Comparison of ENCODE assay signal across 15 cellular contexts in the genomic region with DNA sequence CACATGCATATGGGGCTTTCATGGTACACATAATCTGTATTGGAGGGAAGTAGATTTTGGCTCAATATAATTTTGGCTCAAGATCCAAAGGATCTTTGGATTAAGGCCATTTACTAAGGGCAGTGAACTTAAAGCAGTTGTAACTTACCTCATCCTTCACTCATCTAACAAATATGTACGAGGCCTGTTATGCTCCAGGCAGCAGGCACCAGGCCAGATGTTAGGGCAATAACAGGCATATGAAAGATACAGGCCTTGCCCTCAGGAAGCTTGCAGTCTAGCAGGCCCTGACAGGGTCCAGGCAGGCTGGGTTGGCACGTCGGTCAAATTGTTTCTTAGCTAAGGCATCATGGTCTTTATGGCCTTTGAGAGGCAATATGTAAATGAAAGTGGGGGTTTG. TPM values are rescaled to one million over a fixed set of nuclear protein-coding genes. Genes with fewer than 3 reads are reported as not detected.
DNase-seq lines count a peak whose midpoint lies in the region; ATAC-seq, FAIRE-seq and TF ChIP-seq lines count a peak whose summit lies in the region.
"Had no signal": no experiment of that assay in that cellular context is flagged by ENCODE, and none has a peak within 500 bp of the region (broad histone marks: within the 10 kb centered on the region; RNA-seq: fewer than 3 reads in every experiment).

No MANE protein-coding gene starts in this region.

- H4K8ac ChIP-seq in IMR-90 (ENCODE audit: low read depth in 2 of 2, low read length in 2 of 2): peak overlapping the region; percentile 93

- peak overlapping the region; percentile 47; the same call in 1 of the 2 replicates for H3K56ac ChIP-seq in IMR-90 (ENCODE audit: extremely low read depth, insufficient read depth, low read length)

- H4K5ac ChIP-seq in IMR-90 (ENCODE audit: low read depth, low read length): peak overlapping the region; percentile 86

- H2BK20ac ChIP-seq in IMR-90 (ENCODE audit: low read depth, low read length): peak overlapping the region; percentile 98

- peak overlapping the region; percentile 58 for H2AK9ac ChIP-seq in IMR-90 (replicated peaks; ENCODE audit: low read depth, low read length, poor library complexity)

- peak overlapping the region; percentile 99 for H2BK15ac ChIP-seq in IMR-90 (ENCODE audit: low read depth, low read length)

- H3K27me3 ChIP-seq in IMR-90 (ENCODE audit: control insufficient read depth, insufficient read depth, low read length): no peaks in the 10 kb centered on the region
- H3K27me3 ChIP-seq in K562 (ENCODE audit: control insufficient read depth in 2 of 2, insufficient read depth in 2 of 2, low read length in 2 of 2): no peaks in the 10 kb centered on the region
- no peaks in the 10 kb centered on the region for H3K27me3 ChIP-seq in thyroid gland
- no peaks in the 10 kb centered on the region for H3K27me3 ChIP-seq in body of pancreas
- H3K27me3 ChIP-seq: ovary had no signal

- peak overlapping the region; percentile 99 for H2AK5ac ChIP-seq in IMR-90 (ENCODE audit: low read depth, low read length)

- peaks cover 0 to 9% of the 10 kb centered on the region in 2 experiments; a peak in 2 of 4 replicates for H3K79me1 ChIP-seq in IMR-90 (ENCODE audit: low read depth in 1 of 2, low read length in 2 of 2)

- ATAC-seq in IMR-90 (ENCODE audit: low read depth): no peak
- ATAC-seq in K562: no peak
- ATAC-seq in body of pancreas: no peak
- ATAC-seq: stimulated activated effector memory CD8-positive, alpha-beta T cell treated with anti-CD3 and anti-CD28 coated beads, Interleukin-12 subunit alpha, Interleukin-12 subunit beta, amount 100 ng/mL, for 72 hours had no signal

- H3K9me1 ChIP-seq in IMR-90 (ENCODE audit: insufficient read depth, low read length) (peaks cover 35% of the 10 kb centered on the region), K562 (ENCODE audit: control insufficient read depth, insufficient read depth, low read length) (no peaks in the 10 kb centered on the region)

- H3K14ac ChIP-seq in IMR-90 (replicated peaks; ENCODE audit: low read depth, low read length): peak overlapping the region; percentile 87

- peak overlapping the region; percentile 95 for H3K18ac ChIP-seq in IMR-90 (ENCODE audit: low read depth, low read length)

- no peak overlapping the region for H3K4me3 ChIP-seq in IMR-90 (ENCODE audit: insufficient read depth, low read depth, low read length)
- no peak overlapping the region for H3K4me3 ChIP-seq in K562
- H3K4me3 ChIP-seq in thyroid gland (replicated peaks in 1 of 3): no peak overlapping the region
- H3K4me3 ChIP-seq in body of pancreas: no peak overlapping the region
- H3K4me3 ChIP-seq: lung, ovary had no signal

- no peak for FAIRE-seq in K562 (lab: Jason Lieb, UNC)
- FAIRE-seq: D721Med, HTR-8/SVneo had no signal

- no peak overlapping the region for H3K4me2 ChIP-seq in IMR-90 (ENCODE audit: low read depth, low read length)
- H3K4me2 ChIP-seq in K562 (ENCODE audit: insufficient read depth, low read length): no peak overlapping the region

- H3K23ac ChIP-seq in IMR-90 (ENCODE audit: low read depth, low read length): peak overlapping the region; percentile 94; the same call in 1 of the 2 replicates

- H3K27ac ChIP-seq in IMR-90 (ENCODE audit: insufficient read depth, low read length) (peak overlapping the region; percentile 88), K562 (ENCODE audit: extremely low read depth, low read depth, low read length) (no peak overlapping the region), thyroid gland (peak overlapping the region; percentile 81 to 86 (median 81)), body of pancreas (peak overlapping the region in 1 of 4 donors; percentile 54)

- H3K4ac ChIP-seq in IMR-90 (ENCODE audit: low read depth, low read length): peak overlapping the region; percentile 99

- DNase-seq in IMR-90: peak; percentile 92
- no peak for DNase-seq in K562 (ENCODE audit: extremely low read depth in 1 of 4, low spot score in 3 of 4)
- DNase-seq in glomerular visceral epithelial cell (ENCODE audit: extremely low spot score): peak; percentile 48
- no peak for DNase-seq in thyroid gland
- no peak for DNase-seq in NCI-H1930 (lab: John Stamatoyannopoulos, UW)
- no peak for DNase-seq in body of pancreas
- DNase-seq in KG1 (lab: John Stamatoyannopoulos, UW): no peak
- DNase-seq: activated naive CD4-positive, alpha-beta T cell treated with anti-CD3 and anti-CD28 coated beads, Interleukin-2, amount 10 ng/mL, durations not matched to agents 7 days and 5 days; head of caudate nucleus; NCI-H2029 treated with DMSO at 0.1 percent for 48 hours had no signal

- no peak for TF ChIP-seq RAD21 in IMR-90 (IDR thresholded peaks at IDR 0.05; ENCODE audit: low read length)
- no peak for TF ChIP-seq RAD21 in K562 (CRISPR knock-in tag; conservative IDR thresholded peaks at IDR 0.05 in 1 of 2, IDR thresholded peaks at IDR 0.05 in 1 of 2)

- no peaks in the 10 kb centered on the region for H4K20me1 ChIP-seq in IMR-90 (ENCODE audit: insufficient read depth, low read length)
- no peaks in the 10 kb centered on the region for H4K20me1 ChIP-seq in K562 (replicated peaks; ENCODE audit: control insufficient read depth, insufficient read depth, low read length)

- peak overlapping the region; percentile 96 for H2BK5ac ChIP-seq in IMR-90 (ENCODE audit: low read depth, low read length, poor library complexity, severe bottlenecking)

- H4K91ac ChIP-seq in IMR-90 (ENCODE audit: insufficient read depth, low read depth, low read length): peak overlapping the region; percentile 98

- H3K36me3 ChIP-seq in IMR-90 (ENCODE audit: control insufficient read depth, insufficient read depth, low read length) (no peaks in the 10 kb centered on the region), K562 (ENCODE audit: control insufficient read depth, insufficient read depth, low read length) (no peaks in the 10 kb centered on the region), thyroid gland (no peaks in the 10 kb centered on the region), body of pancreas (replicated peaks in 1 of 2; ENCODE audit: insufficient read depth in 1 of 2, low read depth in 2 of 2) (no peaks in the 10 kb centered on the region)
- H3K36me3 ChIP-seq: ovary had no signal

- no peaks in the 10 kb centered on the region for H3K79me2 ChIP-seq in K562 (ENCODE audit: control insufficient read depth, insufficient read depth, low read length)

- no peak for TF ChIP-seq EP300 in K562 (IDR thresholded peaks at IDR 0.05; ENCODE audit: low read length)

- POLR2A ChIA-PET in IMR-90 (lab: Charles Lee; ENCODE audit: unreplicated experiment) (no interaction called here), K562 (lab: Yijun Ruan, JAX) (no interaction called here)

- intact Hi-C loops in IMR-90 (cut with micrococcal nuclease) (no loop called here), K562 (cut with micrococcal nuclease) (no loop called here), thyroid gland (cut with DNase I) (no loop called here), body of pancreas (cut with DNase I) (no loop called here)

- peaks cover 3% of the 10 kb centered on the region for H3K9me3 ChIP-seq in IMR-90 (ENCODE audit: control insufficient read depth, insufficient read depth, low read length)
- H3K9me3 ChIP-seq in K562 (replicated peaks; ENCODE audit: control insufficient read depth, insufficient read depth, low read depth, low read length): peaks cover 4% of the 10 kb centered on the region; the same call in 1 of the 2 replicates
- H3K9me3 ChIP-seq in thyroid gland: no peaks in the 10 kb centered on the region
- H3K9me3 ChIP-seq in body of pancreas: no peaks in the 10 kb centered on the region
- H3K9me3 ChIP-seq: ovary had no signal

- dilution Hi-C loops in IMR-90 (cut with HindIII; ENCODE audit: low sequenced_read_pairs, unreplicated experiment): no loop called here

- WGBS in IMR-90 (ENCODE audit: extremely low coverage in 2 of 2, insufficient read length in 1 of 2), 2 experiments: 11% methylated on average over 1 of the region's 3 CpGs; no CpG with 5 or more reads in 1 of the 2 experiments
- WGBS in K562 (ENCODE audit: insufficient coverage, low coverage, missing lambda C conversion rate): 47% methylated on average over 3 of the region's 3 CpGs
- 75 to 86% methylated on average over 3 of the region's 3 CpGs for WGBS in thyroid gland, 2 donors
- 88 to 89% methylated on average over 3 of the region's 3 CpGs for WGBS in body of pancreas, 2 donors

- BruUV-seq in IMR-90 (replicated peaks; lab: Mats Ljungman, UMichigan) (no TSS peak), K562 (replicated peaks; lab: Mats Ljungman, UMichigan) (no TSS peak)

- H3K4me1 ChIP-seq in IMR-90 (ENCODE audit: control insufficient read depth, insufficient read depth, low read length) (peaks cover 42% of the 10 kb centered on the region), K562 (replicated peaks in 1 of 2; ENCODE audit: control insufficient read depth in 2 of 2, insufficient read depth in 2 of 2, low read length in 2 of 2) (peaks cover 2 to 5% of the 10 kb centered on the region in 2 experiments; a peak in 3 of 5 replicates), thyroid gland (peaks cover 20 to 43% of the 10 kb centered on the region in 2 donors), body of pancreas (peaks cover 18% of the 10 kb centered on the region)

- TF ChIP-seq CTCF in IMR-90 (conservative IDR thresholded peaks at IDR 0.05; ENCODE audit: low read depth, low read length) (no peak), K562 (IDR thresholded peaks at IDR 0.05 in 2 of 3, conservative IDR thresholded peaks at IDR 0.05 in 1 of 3; ENCODE audit: insufficient read depth in 2 of 3, low read depth in 1 of 3, low read length in 3 of 3) (no peak), thyroid gland (IDR thresholded peaks at IDR 0.05) (no peak), body of pancreas (IDR thresholded peaks at IDR 0.05) (no peak)

- peak overlapping the region; percentile 25 for H2AFZ ChIP-seq in IMR-90 (replicated peaks; ENCODE audit: low read length, poor library complexity)
- no peak overlapping the region for H2AFZ ChIP-seq in K562 (ENCODE audit: low read depth, low read length)

- H2BK120ac ChIP-seq in IMR-90 (ENCODE audit: low read depth, low read length): peak overlapping the region; percentile 98

- TF ChIP-seq POLR2A in IMR-90 (IDR thresholded peaks at IDR 0.05; ENCODE audit: low read depth, low read length) (no peak), K562 (conservative IDR thresholded peaks at IDR 0.05) (no peak), thyroid gland (IDR thresholded peaks at IDR 0.05) (no peak), body of pancreas (IDR thresholded peaks at IDR 0.05) (no peak)

- CTCF ChIA-PET in IMR-90 (lab: Yijun Ruan, JAX): interaction anchor here (0.9 kb wide), 1 partner anchor 54 kb away, joined by 4 read pairs; no protein-coding TSS in a partner anchor
- CTCF ChIA-PET in K562 (lab: Yijun Ruan, JAX; ENCODE audit: low intra/inter-chr PET ratio): no interaction called here

- in situ Hi-C loops in IMR-90 (cut with MboI; ENCODE audit: low sequenced_read_pairs): loop anchor here (5.0 kb wide), 1 partner anchor 90 kb away; no protein-coding TSS in a partner anchor
- in situ Hi-C loops in K562 (cut with MboI): no loop called here

- no peak overlapping the region for H3K9ac ChIP-seq in IMR-90 (ENCODE audit: low read depth, low read length)
- no peak overlapping the region for H3K9ac ChIP-seq in K562 (ENCODE audit: insufficient read depth in 1 of 2, low read depth in 2 of 2, low read length in 2 of 2)

RNA-seq across cellular contexts. Expression of gene LIF, which starts 44.6 kb away (rescaled TPM):
- total RNA-seq in IMR-90 (2012; rRNA removed) (79.4 and 130 TPM in 2 replicates), K562 (2014; rRNA removed) (0.04 and 0.05 TPM in 2 replicates), K562 (2014; rRNA removed; fragmentation: Illumina TruSeq; extraction: Trizol) (0.03 TPM in 1 of 2 replicates, not detected in the other), K562 (2015; rRNA removed; fragmentation: Illumina TruSeq; extraction: Trizol) (0.11 and 0.34 TPM in 2 replicates), K562 (2021) (0.31 TPM in 2 replicates), thyroid gland (1 to 10 TPM in 3 of 4 donors, under 1 TPM in 1; 0.89 to 2.6 (median 2.2) TPM), body of pancreas (1 to 10 TPM in 1 of 2 donors, under 1 TPM in 1; 0.52 to 1.3 TPM)
- polyA plus RNA-seq in IMR-90 (2012; rRNA removed) (203 and 214 TPM in 2 replicates), K562 (2011; rRNA removed) (0.16 and 0.39 TPM in 2 replicates), K562 (2014; fragmentation: Illumina TruSeq; extraction: Trizol) (0.04 and 0.09 TPM in 2 replicates), K562 (2014; fragmentation: Nextera tagmentation; extraction: Ambion mirVana) (not detected), K562 (2014; rRNA removed) (0.03 and 0.25 TPM in 2 replicates)
- polyA plus RNA-seq in IMR-90 (2012; cell fraction: cytosol; rRNA removed): 41.6 and 110 TPM in 2 replicates
- 1,609 and 2,085 TPM in 2 replicates for polyA plus RNA-seq in IMR-90 (2012; cell fraction: nucleus; rRNA removed; ENCODE audit: low replicate concordance)
- 0.35 and 2.6 TPM in 2 replicates for total RNA-seq in K562 (2011; cell fraction: chromatin; rRNA removed; ENCODE audit: low replicate concordance)
- total RNA-seq in K562 (2011; cell fraction: nucleolus; rRNA removed): 0.39 and 0.50 TPM in 2 replicates
- 0.29 and 0.38 TPM in 2 replicates for total RNA-seq in K562 (2011; cell fraction: nucleoplasm; rRNA removed)
- polyA plus RNA-seq in K562 (2011; cell fraction: cytosol; rRNA removed): 0.09 and 0.72 TPM in 2 replicates
- 0.53 and 7.0 TPM in 2 replicates for polyA plus RNA-seq in K562 (2011; cell fraction: nucleus; rRNA removed)
- polyA plus RNA-seq in K562 (2012): 0.06 and 0.08 TPM in 2 replicates
- 0.14 TPM in 1 of 2 replicates, not detected in the other for polyA minus RNA-seq in K562 (2011; rRNA and poly(A)+ RNA removed)
- 0.27 and 0.29 TPM in 2 replicates for polyA minus RNA-seq in K562 (2011; cell fraction: cytosol; rRNA and poly(A)+ RNA removed)
- 0.27 and 0.33 TPM in 2 replicates for polyA minus RNA-seq in K562 (2011; cell fraction: nucleus; rRNA and poly(A)+ RNA removed)

Comparison
In these comparisons a context has a peak if more than half of its experiments do, and no peak if none do; other contexts are left out.
1. DNase-seq: peak in IMR-90 (single experiment) and glomerular visceral epithelial cell (single experiment); none in K562 (0 of 4), thyroid gland (0 of 2), NCI-H1930 (0 of 2), body of pancreas (0 of 4) and KG1 (single experiment).
2. RNA of gene LIF, which starts 44.6 kb away (total RNA-seq): 79.4 to 130 TPM in IMR-90; 0.89 to 2.6 TPM in thyroid gland, 0.52 to 1.3 TPM in body of pancreas and 0.03 to 2.6 TPM in K562; every median in the first group is over 10 times any median in the second.